8 cellular contexts compared by ENCODE assay signal in genomic region chr6:13814938-13815575, GRCh38. TPM values are rescaled to one million over a fixed set of nuclear protein-coding genes. Genes with fewer than 3 reads are reported as not detected.
DNase-seq lines count a peak whose midpoint lies in the region; ATAC-seq and TF ChIP-seq lines count a peak whose summit lies in the region.

No MANE protein-coding gene starts in this region.

- H3K9me3 Mint-ChIP-seq in activated CD4-positive, alpha-beta T cell treated with anti-CD3 and anti-CD28 coated beads, Interleukin-2, amount 10 ng/mL, durations not matched to agents 7 days and 5 days: no peaks in the 10 kb centered on the region
- no peaks in the 10 kb centered on the region for H3K9me3 Mint-ChIP-seq in progenitor cell of endocrine pancreas (ENCODE audit: low read depth)

- peak overlapping the region; percentile 90 for H3K27ac Mint-ChIP-seq in activated CD4-positive, alpha-beta T cell treated with anti-CD3 and anti-CD28 coated beads, Interleukin-2, amount 10 ng/mL, durations not matched to agents 7 days and 5 days
- peak overlapping the region; percentile 95 for H3K27ac Mint-ChIP-seq in progenitor cell of endocrine pancreas

- WGBS in esophagus, 2 donors: 38 to 39% methylated on average over 8 of the region's 8 CpGs

- no peaks in the 10 kb centered on the region for H3K9me3 ChIP-seq in esophagus (ENCODE audit: control insufficient read depth in 2 of 2, insufficient read depth in 1 of 2, low read depth in 1 of 2, low read length in 1 of 2)

- peaks cover 0 to 6% of the 10 kb centered on the region in 2 donors for H3K4me1 ChIP-seq in esophagus (ENCODE audit: control insufficient read depth in 2 of 2, insufficient read depth in 2 of 2, low read length in 1 of 2)

- H3K4me3 ChIP-seq in esophagus (ENCODE audit: low read depth in 1 of 2, low read length in 2 of 2): peak overlapping the region; percentile 76 to 88

- no peaks in the 10 kb centered on the region for H3K27me3 ChIP-seq in esophagus (ENCODE audit: control insufficient read depth in 1 of 2, insufficient read depth in 2 of 2, low read length in 2 of 2)

- H3K27me3 Mint-ChIP-seq in activated CD4-positive, alpha-beta T cell treated with anti-CD3 and anti-CD28 coated beads, Interleukin-2, amount 10 ng/mL, durations not matched to agents 7 days and 5 days: peaks cover 10% of the 10 kb centered on the region
- H3K27me3 Mint-ChIP-seq in progenitor cell of endocrine pancreas: no peaks in the 10 kb centered on the region

- H3K4me1 Mint-ChIP-seq in activated CD4-positive, alpha-beta T cell treated with anti-CD3 and anti-CD28 coated beads, Interleukin-2, amount 10 ng/mL, durations not matched to agents 7 days and 5 days: peaks cover 29% of the 10 kb centered on the region
- peaks cover 16% of the 10 kb centered on the region for H3K4me1 Mint-ChIP-seq in progenitor cell of endocrine pancreas (ENCODE audit: low read depth)

- no peak for ATAC-seq in HG03097 (IDR thresholded peaks at IDR 0.05; ENCODE audit: low FRiP score, unreplicated experiment)
- no peak for ATAC-seq in HG02623 (IDR thresholded peaks at IDR 0.05; ENCODE audit: unreplicated experiment)
- ATAC-seq in esophagus mucosa: no peak

- POLR2A ChIA-PET in activated CD4-positive, alpha-beta T cell treated with anti-CD3 and anti-CD28 coated beads, Interleukin-2, amount 10 ng/mL, durations not matched to agents 7 days and 5 days (lab: Charles Lee): interaction anchor here (1.0 kb wide), 1 partner anchor 241 kb away, joined by 3 read pairs; the partner anchor contains the start of gene SIRT5

- CTCF ChIA-PET in activated CD4-positive, alpha-beta T cell treated with anti-CD3 and anti-CD28 coated beads, Interleukin-2, amount 10 ng/mL, durations not matched to agents 7 days and 5 days (lab: Charles Lee): no interaction called here

- in situ Hi-C loops in SK-MEL-5 (cut with HindIII; ENCODE audit: low pct_unique_long_range_greater_than_20kb, low sequenced_read_pairs): no loop called here

- H3K4me3 Mint-ChIP-seq in activated CD4-positive, alpha-beta T cell treated with anti-CD3 and anti-CD28 coated beads, Interleukin-2, amount 10 ng/mL, durations not matched to agents 7 days and 5 days: peak overlapping the region; percentile 76
- H3K4me3 Mint-ChIP-seq in progenitor cell of endocrine pancreas (ENCODE audit: low read depth): peak overlapping the region; percentile 83

- TF ChIP-seq CTCF in progenitor cell of endocrine pancreas (IDR thresholded peaks at IDR 0.05; ENCODE audit: unreplicated experiment): no peak

- H3K27ac ChIP-seq in esophagus (ENCODE audit: low read depth in 2 of 2, low read length in 1 of 2): peak overlapping the region; percentile 99

- no peak for DNase-seq in activated CD4-positive, alpha-beta T cell treated with anti-CD3 and anti-CD28 coated beads, Interleukin-2, amount 10 ng/mL, durations not matched to agents 7 days and 5 days
- no peak for DNase-seq in activated CD4-positive, alpha-beta T cell treated with anti-CD3 and anti-CD28 coated beads, Interleukin-2, amount 50 U/mL, for 1 hour
- DNase-seq in SK-MEL-5 (ENCODE audit: low read depth, low spot score): peak; percentile 41
- DNase-seq in progenitor cell of endocrine pancreas (ENCODE audit: low spot score, unreplicated experiment): no peak

- H3K36me3 Mint-ChIP-seq in activated CD4-positive, alpha-beta T cell treated with anti-CD3 and anti-CD28 coated beads, Interleukin-2, amount 10 ng/mL, durations not matched to agents 7 days and 5 days (ENCODE audit: low read depth): peaks cover 3% of the 10 kb centered on the region
- H3K36me3 Mint-ChIP-seq in progenitor cell of endocrine pancreas (ENCODE audit: insufficient read depth): no peaks in the 10 kb centered on the region

- H3K36me3 ChIP-seq in esophagus (ENCODE audit: control insufficient read depth in 2 of 2, insufficient read depth in 2 of 2, low read length in 1 of 2): no peaks in the 10 kb centered on the region

RNA-seq across cellular contexts. Expression of gene MCUR1, which starts 0.7 kb away (rescaled TPM):
- total RNA-seq in activated CD4-positive, alpha-beta T cell treated with anti-CD3 and anti-CD28 coated beads, Interleukin-2, amount 10 ng/mL, durations not matched to agents 7 days and 5 days: 10 to 100 TPM; 23.5 to 32.7 TPM
- total RNA-seq in SK-MEL-5 (2014; rRNA removed; shearing (Covaris generic)): 45.5 and 58.2 TPM in 2 replicates
- polyA plus RNA-seq in SK-MEL-5 (2015; cell fraction: cytosol; rRNA removed): 34.1 and 34.8 TPM in 2 replicates
- polyA plus RNA-seq in SK-MEL-5 (2015; cell fraction: nucleus; rRNA removed): 9.8 and 10.9 TPM in 2 replicates
- polyA plus RNA-seq in esophagus: 10 to 100 TPM; 10.4 to 40.0 TPM
- 20.6 and 22.7 TPM in 2 replicates for total RNA-seq in progenitor cell of endocrine pancreas
- total RNA-seq in esophagus mucosa: 24.6 TPM
